Comparison of ENCODE assay signal across 7 cellular contexts in genomic region chr1:155974208-155975165, GRCh38. TPM values are rescaled to one million over a fixed set of nuclear protein-coding genes. Genes with fewer than 3 reads are reported as not detected.
A peak's percentile ranks its signal among the peaks of the same experiment; 100 is the strongest.
DNase-seq lines count a peak whose midpoint lies in the region; ATAC-seq and TF ChIP-seq lines count a peak whose summit lies in the region.

No MANE protein-coding gene starts in this region.

- in situ Hi-C loops in GM13977 (cut with MboI; ENCODE audit: low pct_unique_long_range_greater_than_20kb, low sequenced_read_pairs, unreplicated experiment) = no loop called here

- ATAC-seq in GM18519 (IDR thresholded peaks at IDR 0.05; ENCODE audit: low FRiP score, unreplicated experiment) = no peak

- H3K27me3 ChIP-seq in esophagus (ENCODE audit: control insufficient read depth in 1 of 2, insufficient read depth in 2 of 2, low read length in 2 of 2) (no peaks in the 10 kb centered on the region), prostate gland (replicated peaks; ENCODE audit: insufficient read depth) (no peaks in the 10 kb centered on the region)

- TF ChIP-seq CTCF in HFF-Myc (IDR thresholded peaks at IDR 0.05; ENCODE audit: low read depth, low read length, missing control alignments) (no peak), OCI-LY7 (conservative IDR thresholded peaks at IDR 0.05; ENCODE audit: low read length) (no peak), prostate gland (IDR thresholded peaks at IDR 0.05) (no peak), GM13977 (IDR thresholded peaks at IDR 0.05; ENCODE audit: extremely low read depth, insufficient read depth, missing control alignments) (no peak)

- H3K36me3 ChIP-seq in OCI-LY7 (ENCODE audit: insufficient read depth, low read length) (peaks cover 62% of the 10 kb centered on the region), esophagus (ENCODE audit: control insufficient read depth in 2 of 2, insufficient read depth in 2 of 2, low read length in 1 of 2) (peaks cover 0 to 3% of the 10 kb centered on the region in 2 donors), prostate gland (no peaks in the 10 kb centered on the region)

- no peak overlapping the region for H2AFZ ChIP-seq in OCI-LY7 (ENCODE audit: low read length)

- no peak for TF ChIP-seq POLR2A in prostate gland (IDR thresholded peaks at IDR 0.05)

- no peaks in the 10 kb centered on the region for H3K9me2 ChIP-seq in OCI-LY7 (ENCODE audit: insufficient read depth, low read length)

- BruUV-seq in OCI-LY7 (replicated peaks; lab: Mats Ljungman, UMichigan) = no TSS peak

- peak overlapping the region; percentile 74 for H3K4me3 ChIP-seq in HFF-Myc (replicated peaks; ENCODE audit: low read depth, low read length)
- peak overlapping the region; percentile 85 for H3K4me3 ChIP-seq in OCI-LY7 (ENCODE audit: low read depth, low read length, poor library complexity, severe bottlenecking)
- peak overlapping the region in 1 of 2 donors; percentile 5 for H3K4me3 ChIP-seq in esophagus (ENCODE audit: low read depth in 1 of 2, low read length in 2 of 2)
- no peak overlapping the region for H3K4me3 ChIP-seq in prostate gland

- H4K20me1 ChIP-seq in OCI-LY7 (ENCODE audit: insufficient read depth, low read length) = peaks cover 38% of the 10 kb centered on the region

- H3K4me2 ChIP-seq in OCI-LY7 (ENCODE audit: low read length) = peak overlapping the region; percentile 94

- H3K27ac ChIP-seq in OCI-LY7 (ENCODE audit: low read depth, low read length, poor library complexity, severe bottlenecking) (peak overlapping the region; percentile 94), esophagus (ENCODE audit: low read depth in 2 of 2, low read length in 1 of 2) (peak overlapping the region; percentile 91 to 93), prostate gland (peak overlapping the region; percentile 84 to 93)

- DNase-seq in HFF-Myc (ENCODE audit: extremely low read depth, low read depth) (no peak), OCI-LY7 (ENCODE audit: low spot score) (no peak), prostate gland (ENCODE audit: low spot score) (no peak), GM13977 (ENCODE audit: low spot score) (no peak)
- no peak for DNase-seq in stimulated activated CD4-positive, alpha-beta T cell treated with anti-CD3 and anti-CD28 coated beads, Interleukin-12 subunit alpha, Interleukin-12 subunit beta, amount 100 ng/mL, for 4 hours

- H3K9me3 ChIP-seq in OCI-LY7 (ENCODE audit: low read length) = no peaks in the 10 kb centered on the region
- H3K9me3 ChIP-seq in esophagus (ENCODE audit: control insufficient read depth in 2 of 2, insufficient read depth in 1 of 2, low read depth in 1 of 2, low read length in 1 of 2) = no peaks in the 10 kb centered on the region
- H3K9me3 ChIP-seq in prostate gland = no peaks in the 10 kb centered on the region

- 26 to 37% methylated on average over 15 of the region's 15 CpGs for WGBS in esophagus, 2 donors
- 13% methylated on average over 15 of the region's 15 CpGs for WGBS in prostate gland

- CTCF ChIA-PET in OCI-LY7 (lab: Charles Lee; ENCODE audit: unreplicated experiment) = interaction anchor here (0.6 to 1.2 kb wide), 2 partner anchors 8 to 9 kb away, joined by 3 read pairs; no protein-coding TSS in a partner anchor

- peaks cover 100% of the 10 kb centered on the region for H3K79me2 ChIP-seq in OCI-LY7 (ENCODE audit: insufficient read depth, low read depth, low read length)

- intact Hi-C loops in OCI-LY7 (cut with micrococcal nuclease; ENCODE audit: unreplicated experiment) = no loop called here
- intact Hi-C loops in prostate gland (cut with DNase I) = no loop called here

- H3K4me1 ChIP-seq in OCI-LY7 (ENCODE audit: insufficient read depth, low read length, poor library complexity, severe bottlenecking) (peaks cover 69% of the 10 kb centered on the region), esophagus (ENCODE audit: control insufficient read depth in 2 of 2, insufficient read depth in 2 of 2, low read length in 1 of 2) (peaks cover 0 to 27% of the 10 kb centered on the region in 2 donors), prostate gland (replicated peaks) (peaks cover 14% of the 10 kb centered on the region)

- POLR2A ChIA-PET in OCI-LY7 (lab: Charles Lee) = interaction anchor here (0.9 to 1.2 kb wide), 4 partner anchors 9 to 36 kb away, joined by 3 to 5 read pairs (median 4); no protein-coding TSS in a partner anchor

RNA-seq across cellular contexts. Expression of gene ARHGEF2, which starts 3.9 kb away (rescaled TPM):
- 78.8 and 106 TPM in 2 replicates for total RNA-seq in OCI-LY7 (2014; rRNA removed; shearing (Covaris generic))
- total RNA-seq in OCI-LY7 (2022) (133 and 139 TPM in 2 replicates), prostate gland (10 to 100 TPM; 35.8 to 66.2 TPM)
- polyA plus RNA-seq in esophagus = 10 to 100 TPM; 15.9 to 26.6 TPM

RNA-seq across cellular contexts. Expression of gene RXFP4, which starts 33.0 kb away (rescaled TPM):
- total RNA-seq in OCI-LY7 (2014; rRNA removed; shearing (Covaris generic)) = 3.0 TPM in 1 of 2 replicates, not detected in the other
- 0.34 TPM in 1 of 2 replicates, not detected in the other for total RNA-seq in OCI-LY7 (2022)
- under 1 TPM; 0.04 to 0.08 TPM for polyA plus RNA-seq in esophagus
- not detected for total RNA-seq in prostate gland

RNA-seq across cellular contexts. Expression of gene KHDC4, which starts 40.3 kb away (rescaled TPM):
- 84.6 and 88.9 TPM in 2 replicates for total RNA-seq in OCI-LY7 (2014; rRNA removed; shearing (Covaris generic))
- total RNA-seq in OCI-LY7 (2022) = 121 and 127 TPM in 2 replicates
- 10 to 100 TPM; 11.9 to 29.6 TPM for polyA plus RNA-seq in esophagus
- total RNA-seq in prostate gland = 10 to 100 TPM; 49.8 to 66.1 TPM

RNA-seq across cellular contexts. Expression of gene SSR2, which starts 46.3 kb away (rescaled TPM):
- 109 and 147 TPM in 2 replicates for total RNA-seq in OCI-LY7 (2014; rRNA removed; shearing (Covaris generic))
- 153 and 157 TPM in 2 replicates for total RNA-seq in OCI-LY7 (2022)
- polyA plus RNA-seq in esophagus = 100 to 1,000 TPM in 1 of 2 donors, 10 to 100 TPM in 1; 67.0 to 145 TPM
- 100 to 1,000 TPM; 201 to 229 TPM for total RNA-seq in prostate gland

Comparison
In these comparisons a context has a peak if more than half of its experiments do, and no peak if none do; other contexts are left out.
1. H3K4me3 ChIP-seq: peak in HFF-Myc (single experiment) and OCI-LY7 (single experiment); none in prostate gland (0 of 2).
2. Peak in every context shown above with its lines, with median percentiles within 50 percentile points of each other: H3K27ac ChIP-seq.